In genomic region chr1:45521413-45522323, GRCh38 we compare ENCODE assay signal across 1 cellular context.
TF ChIP-seq lines count a peak whose summit lies in the region.

Gene PRDX1, minus strand, starts transcription at chr1:45521884. Its CDS starts 2,841 bp downstream, at chr1:45519043.

TF ChIP-seq in HepG2, 621 proteins besides CTCF, POLR2A, EP300 and RAD21 (continued from another document and continues in another):
- TF ChIP-seq HNF1A (IDR thresholded peaks at IDR 0.05; ENCODE audit: low read depth) (0 out of 2 replicates have a peak, but pooled peaks have one; percentile 27), HNF1A (CRISPR knock-in tag; IDR thresholded peaks at IDR 0.05; ENCODE audit: borderline replicate concordance) (peak; percentile 85), ZNF713 (CRISPR knock-in tag; IDR thresholded peaks at IDR 0.05) (no peak), SRSF1 (optimal IDR thresholded peaks at IDR 0.05; ENCODE audit: low read depth, low read length) (no peak), KLF12 (CRISPR knock-in tag; IDR thresholded peaks at IDR 0.05; ENCODE audit: borderline replicate concordance) (peak; percentile 94; the same call in 1 of the 2 replicates), HNRNPUL1 (IDR thresholded peaks at IDR 0.05; ENCODE audit: low read depth, low read length) (peak; percentile 22; the same call in 1 of the 2 replicates), IRF1 (CRISPR knock-in tag; IDR thresholded peaks at IDR 0.05; ENCODE audit: low read depth) (no peak), ELF1 (CRISPR knock-in tag; IDR thresholded peaks at IDR 0.05) (peak; percentile 68), ZBTB34 (CRISPR knock-in tag; IDR thresholded peaks at IDR 0.05) (no peak), ZUFSP (CRISPR knock-in tag; IDR thresholded peaks at IDR 0.05; ENCODE audit: borderline replicate concordance) (no peak), ZNF766 (CRISPR knock-in tag; IDR thresholded peaks at IDR 0.05; ENCODE audit: borderline replicate concordance) (peak; percentile 89), TFDP2 (CRISPR knock-in tag; IDR thresholded peaks at IDR 0.05) (no peak; the same call in 1 of the 2 replicates), ZBTB10 (CRISPR knock-in tag; IDR thresholded peaks at IDR 0.05; ENCODE audit: borderline replicate concordance) (peak; percentile 86), TOE1 (CRISPR knock-in tag; IDR thresholded peaks at IDR 0.05) (no peak), ATF7 (IDR thresholded peaks at IDR 0.05) (no peak), ATF7 (CRISPR knock-in tag; IDR thresholded peaks at IDR 0.05) (peak; percentile 74; the same call in 1 of the 2 replicates), ATF4 (CRISPR knock-in tag; IDR thresholded peaks at IDR 0.05) (peak in 1 of 2 experiments; percentile 89; a peak in 2 of 4 replicates), TCF7L2 (IDR thresholded peaks at IDR 0.05; ENCODE audit: low read depth, low read length) (no peak), NR3C1 (CRISPR knock-in tag; IDR thresholded peaks at IDR 0.05) (no peak), ZNF280D (CRISPR knock-in tag; IDR thresholded peaks at IDR 0.05) (peak; percentile 69), RFXANK (CRISPR knock-in tag; IDR thresholded peaks at IDR 0.05) (no peak), ZNF577 (CRISPR knock-in tag; IDR thresholded peaks at IDR 0.05; ENCODE audit: borderline replicate concordance, low read depth) (no peak), ZXDC (CRISPR knock-in tag; IDR thresholded peaks at IDR 0.05) (peak; percentile 84; the same call in 1 of the 2 replicates), CENPT (CRISPR knock-in tag; IDR thresholded peaks at IDR 0.05; ENCODE audit: low read depth) (0 out of 2 replicates have a peak, but pooled peaks have one; percentile 34), SRSF4 (IDR thresholded peaks at IDR 0.05; ENCODE audit: low read depth, low read length, poor library complexity, severe bottlenecking) (peak; percentile 62), ZNF143 (CRISPR knock-in tag; IDR thresholded peaks at IDR 0.05) (peak; percentile 69; the same call in 1 of the 2 replicates), ZNF484 (CRISPR knock-in tag; IDR thresholded peaks at IDR 0.05; ENCODE audit: borderline replicate concordance, low read depth) (peak; percentile 77; the same call in 1 of the 2 replicates), ZNF354B (CRISPR knock-in tag; IDR thresholded peaks at IDR 0.05) (0 out of 2 replicates have a peak, but pooled peaks have one; percentile 54), SIN3B (IDR thresholded peaks at IDR 0.05; ENCODE audit: low read length) (no peak)
